15 cellular contexts compared by ENCODE assay signal in genomic region chr22:23256138-23256932, GRCh38.
DNase-seq lines count a peak whose midpoint lies in the region; ATAC-seq and TF ChIP-seq lines count a peak whose summit lies in the region.
"Had no signal": no experiment of that assay in that cellular context is flagged by ENCODE, and none has a peak within 500 bp of the region (broad histone marks: within the 10 kb centered on the region; RNA-seq: fewer than 3 reads in every experiment).

No MANE protein-coding gene starts in this region.

- H3K4me3 Mint-ChIP-seq in activated T-cell treated with anti-CD3 and anti-CD28 coated beads, Interleukin-2, amount 50 U/mL, for 24 hours: no peak overlapping the region
- H3K4me3 Mint-ChIP-seq in activated T-cell treated with anti-CD3 and anti-CD28 coated beads, Interleukin-2, amount 50 U/mL, for 72 hours: no peak overlapping the region
- no peak overlapping the region for H3K4me3 Mint-ChIP-seq in dendritic cell treated with granulocyte-macrophage colony-stimulating factor and Interleukin-4, amounts not matched to agents 40 ng/mL and 50 ng/mL, for 4 days
- H3K4me3 Mint-ChIP-seq in naive thymus-derived CD4-positive, alpha-beta T cell: no peak overlapping the region
- H3K4me3 Mint-ChIP-seq: WTC11 had no signal

- POLR2A ChIA-PET in naive thymus-derived CD4-positive, alpha-beta T cell (lab: Charles Lee): no interaction called here

- 90 to 93% methylated on average over 4 to 8 of the region's 10 CpGs for WGBS in upper lobe of left lung, 2 donors

- no peak for ATAC-seq in activated T-cell treated with anti-CD3 and anti-CD28 coated beads, Interleukin-2, amount 50 U/mL, for 72 hours (replicated peaks in 1 of 2)
- no peak for ATAC-seq in naive thymus-derived CD4-positive, alpha-beta T cell
- ATAC-seq in upper lobe of left lung (ENCODE audit: low FRiP score in 2 of 2): no peak
- ATAC-seq in GM21526 (IDR thresholded peaks at IDR 0.05; ENCODE audit: low FRiP score, unreplicated experiment): no peak
- ATAC-seq in gastrocnemius medialis: no peak
- ATAC-seq: A549, WTC11 had no signal

- TF ChIP-seq EP300 in upper lobe of left lung (IDR thresholded peaks at IDR 0.05): no peak

- TF ChIP-seq POLR2A in upper lobe of left lung (IDR thresholded peaks at IDR 0.05) (no peak), gastrocnemius medialis (IDR thresholded peaks at IDR 0.05) (no peak)

- no peaks in the 10 kb centered on the region for H3K27me3 Mint-ChIP-seq in activated T-cell treated with anti-CD3 and anti-CD28 coated beads, Interleukin-2, amount 50 U/mL, for 24 hours
- no peaks in the 10 kb centered on the region for H3K27me3 Mint-ChIP-seq in activated T-cell treated with anti-CD3 and anti-CD28 coated beads, Interleukin-2, amount 50 U/mL, for 72 hours (ENCODE audit: low read depth)
- no peaks in the 10 kb centered on the region for H3K27me3 Mint-ChIP-seq in dendritic cell treated with granulocyte-macrophage colony-stimulating factor and Interleukin-4, amounts not matched to agents 40 ng/mL and 50 ng/mL, for 4 days
- H3K27me3 Mint-ChIP-seq in naive thymus-derived CD4-positive, alpha-beta T cell: no peaks in the 10 kb centered on the region

- peak overlapping the region; percentile 57 for H3K27ac Mint-ChIP-seq in activated T-cell treated with anti-CD3 and anti-CD28 coated beads, Interleukin-2, amount 50 U/mL, for 24 hours
- H3K27ac Mint-ChIP-seq in activated T-cell treated with anti-CD3 and anti-CD28 coated beads, Interleukin-2, amount 50 U/mL, for 72 hours: no peak overlapping the region
- H3K27ac Mint-ChIP-seq in dendritic cell treated with granulocyte-macrophage colony-stimulating factor and Interleukin-4, amounts not matched to agents 40 ng/mL and 50 ng/mL, for 4 days: peak overlapping the region; percentile 68
- H3K27ac Mint-ChIP-seq in naive thymus-derived CD4-positive, alpha-beta T cell: peak overlapping the region in 7 of 9 donors; percentile 1 to 92 (median 70)

- peak overlapping the region; percentile 15 for H3K27ac ChIP-seq in naive thymus-derived CD4-positive, alpha-beta T cell (ENCODE audit: low read depth, low read length)
- H3K27ac ChIP-seq in upper lobe of left lung (peak overlapping the region; percentile 41 to 82 (median 54)), gastrocnemius medialis (peak overlapping the region in 1 of 4 donors; percentile 2)
- H3K27ac ChIP-seq: A549 had no signal

- TF ChIP-seq CTCF in upper lobe of left lung (IDR thresholded peaks at IDR 0.05): no peak
- no peak for TF ChIP-seq CTCF in gastrocnemius medialis (IDR thresholded peaks at IDR 0.05 in 4 of 5, conservative IDR thresholded peaks at IDR 0.05 in 1 of 5)

- H3K36me3 ChIP-seq in naive thymus-derived CD4-positive, alpha-beta T cell (ENCODE audit: control insufficient read depth in 2 of 3, insufficient read depth in 3 of 3, low read length in 3 of 3): peaks cover 0 to 71% (median 16%) of the 10 kb centered on the region in 3 experiments
- H3K36me3 ChIP-seq in upper lobe of left lung: peaks cover 0 to 44% (median 23%) of the 10 kb centered on the region in 4 donors
- H3K36me3 ChIP-seq in gastrocnemius medialis: no peaks in the 10 kb centered on the region

- H3K9me3 Mint-ChIP-seq in activated T-cell treated with anti-CD3 and anti-CD28 coated beads, Interleukin-2, amount 50 U/mL, for 24 hours: no peaks in the 10 kb centered on the region
- no peaks in the 10 kb centered on the region for H3K9me3 Mint-ChIP-seq in activated T-cell treated with anti-CD3 and anti-CD28 coated beads, Interleukin-2, amount 50 U/mL, for 72 hours
- no peaks in the 10 kb centered on the region for H3K9me3 Mint-ChIP-seq in dendritic cell treated with granulocyte-macrophage colony-stimulating factor and Interleukin-4, amounts not matched to agents 40 ng/mL and 50 ng/mL, for 4 days
- no peaks in the 10 kb centered on the region for H3K9me3 Mint-ChIP-seq in naive thymus-derived CD4-positive, alpha-beta T cell
- H3K9me3 Mint-ChIP-seq: WTC11 had no signal

- H3K36me3 Mint-ChIP-seq in activated T-cell treated with anti-CD3 and anti-CD28 coated beads, Interleukin-2, amount 50 U/mL, for 24 hours (ENCODE audit: low read depth): peaks cover 63% of the 10 kb centered on the region
- H3K36me3 Mint-ChIP-seq in activated T-cell treated with anti-CD3 and anti-CD28 coated beads, Interleukin-2, amount 50 U/mL, for 72 hours (ENCODE audit: insufficient read depth in 2 of 2): no peaks in the 10 kb centered on the region
- peaks cover 69% of the 10 kb centered on the region for H3K36me3 Mint-ChIP-seq in dendritic cell treated with granulocyte-macrophage colony-stimulating factor and Interleukin-4, amounts not matched to agents 40 ng/mL and 50 ng/mL, for 4 days (ENCODE audit: low read depth)
- H3K36me3 Mint-ChIP-seq in naive thymus-derived CD4-positive, alpha-beta T cell: peaks cover 0 to 31% (median 3%) of the 10 kb centered on the region in 5 donors

- H3K4me3 ChIP-seq in naive thymus-derived CD4-positive, alpha-beta T cell (ENCODE audit: low read length): no peak overlapping the region
- no peak overlapping the region for H3K4me3 ChIP-seq in upper lobe of left lung
- H3K4me3 ChIP-seq in gastrocnemius medialis: no peak overlapping the region
- H3K4me3 ChIP-seq: A549 had no signal

- in situ Hi-C loops in gastrocnemius medialis (cut with MboI; ENCODE audit: low sequenced_read_pairs in 4 of 4): no loop called here

- DNase-seq in activated T-cell treated with anti-CD3 and anti-CD28 coated beads, Interleukin-2, amount 50 U/mL, for 24 hours: no peak
- DNase-seq in activated T-cell treated with anti-CD3 and anti-CD28 coated beads, Interleukin-2, amount 50 U/mL, for 72 hours: no peak
- no peak for DNase-seq in naive thymus-derived CD4-positive, alpha-beta T cell
- DNase-seq in upper lobe of left lung: no peak
- no peak for DNase-seq in gastrocnemius medialis
- DNase-seq in KG1 (lab: John Stamatoyannopoulos, UW): no peak
- DNase-seq: Calu3; MV-4-11; NCI-H510A treated with DMSO at 0.1 percent for 48 hours; stimulated activated CD4-positive, alpha-beta T cell treated with anti-CD3 and anti-CD28 coated beads, Interleukin-1b, Interleukin-23, amount 100 ng/mL, for 48 hours; stimulated activated naive CD4-positive, alpha-beta T cell had no signal

- CTCF ChIA-PET in naive thymus-derived CD4-positive, alpha-beta T cell (lab: Charles Lee): no interaction called here

- no peaks in the 10 kb centered on the region for H3K9me3 ChIP-seq in naive thymus-derived CD4-positive, alpha-beta T cell (ENCODE audit: control insufficient read depth in 2 of 3, low read length in 3 of 3)
- H3K9me3 ChIP-seq in upper lobe of left lung (no peaks in the 10 kb centered on the region), gastrocnemius medialis (no peaks in the 10 kb centered on the region)
- H3K9me3 ChIP-seq: A549 had no signal

- peaks cover 28% of the 10 kb centered on the region for H3K4me1 Mint-ChIP-seq in activated T-cell treated with anti-CD3 and anti-CD28 coated beads, Interleukin-2, amount 50 U/mL, for 24 hours (ENCODE audit: low read depth)
- peaks cover 6% of the 10 kb centered on the region for H3K4me1 Mint-ChIP-seq in activated T-cell treated with anti-CD3 and anti-CD28 coated beads, Interleukin-2, amount 50 U/mL, for 72 hours (ENCODE audit: low read depth)
- peaks cover 19% of the 10 kb centered on the region for H3K4me1 Mint-ChIP-seq in dendritic cell treated with granulocyte-macrophage colony-stimulating factor and Interleukin-4, amounts not matched to agents 40 ng/mL and 50 ng/mL, for 4 days (ENCODE audit: low read depth)
- H3K4me1 Mint-ChIP-seq in naive thymus-derived CD4-positive, alpha-beta T cell: peaks cover 4 to 38% (median 22%) of the 10 kb centered on the region in 7 donors

- H3K4me1 ChIP-seq in naive thymus-derived CD4-positive, alpha-beta T cell (ENCODE audit: control insufficient read depth in 2 of 2, insufficient read depth in 2 of 2, low read length in 2 of 2): no peaks in the 10 kb centered on the region
- H3K4me1 ChIP-seq in upper lobe of left lung (peaks cover 15 to 26% (median 20%) of the 10 kb centered on the region in 4 donors), gastrocnemius medialis (peaks cover 13 to 18% of the 10 kb centered on the region in 2 donors)

- H3K27me3 ChIP-seq in naive thymus-derived CD4-positive, alpha-beta T cell (ENCODE audit: control insufficient read depth in 2 of 2, insufficient read depth in 2 of 2, low read length in 2 of 2): no peaks in the 10 kb centered on the region
- no peaks in the 10 kb centered on the region for H3K27me3 ChIP-seq in upper lobe of left lung
- H3K27me3 ChIP-seq in gastrocnemius medialis: no peaks in the 10 kb centered on the region

- intact Hi-C loops in dendritic cell treated with granulocyte-macrophage colony-stimulating factor and Interleukin-4, amounts not matched to agents 40 ng/mL and 50 ng/mL, for 4 days (cut with micrococcal nuclease): no loop called here
- intact Hi-C loops in naive thymus-derived CD4-positive, alpha-beta T cell (cut with micrococcal nuclease): no loop called here
- intact Hi-C loops in gastrocnemius medialis (cut with DNase I; ENCODE audit: low total_unique reads): no loop called here
